8 cellular contexts compared by ENCODE assay signal in the genomic region with DNA sequence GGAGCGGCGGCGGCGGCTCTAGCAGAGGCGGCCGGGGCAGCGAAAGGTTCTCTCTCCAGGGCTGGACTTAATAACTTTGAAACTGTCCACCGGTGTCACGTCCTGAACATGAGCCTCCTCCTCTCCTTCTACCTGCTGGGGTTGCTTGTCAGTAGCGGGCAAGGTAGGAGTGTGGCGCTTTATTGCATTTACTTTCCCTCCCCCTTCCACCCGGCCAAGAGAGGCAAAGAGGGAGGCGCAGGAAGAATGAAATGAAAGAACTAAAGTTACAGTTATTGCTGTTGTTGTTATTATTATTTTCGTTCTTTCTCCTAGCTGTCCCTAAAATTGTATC. TPM values are rescaled to one million over a fixed set of nuclear protein-coding genes. Genes with fewer than 3 reads are reported as not detected.
DNase-seq lines count a peak whose midpoint lies in the region; ATAC-seq and TF ChIP-seq lines count a peak whose summit lies in the region.

No MANE protein-coding gene starts in this region.

- H4K20me1 ChIP-seq in neural cell (ENCODE audit: insufficient read depth): no peaks in the 10 kb centered on the region

- CTCF ChIA-PET in CD8-positive, alpha-beta T cell (lab: Charles Lee): interaction anchor here (1.5 kb wide), 1 partner anchor 16 kb away, joined by 5 read pairs; no protein-coding TSS in a partner anchor

- H3K4me1 ChIP-seq in CD8-positive, alpha-beta T cell (ENCODE audit: insufficient read depth, low read length): peaks cover 18% of the 10 kb centered on the region

- no peaks in the 10 kb centered on the region for H3F3A ChIP-seq in neural cell (ENCODE audit: insufficient read depth, low read length, poor library complexity, severe bottlenecking)

- ATAC-seq in CD8-positive, alpha-beta T cell: peak; percentile 10
- ATAC-seq in effector memory CD8-positive, alpha-beta T cell (replicated peaks): peak; percentile 29
- no peak for ATAC-seq in HG02970 (IDR thresholded peaks at IDR 0.05; ENCODE audit: low FRiP score, unreplicated experiment)
- no peak for ATAC-seq in HG02798 (IDR thresholded peaks at IDR 0.05; ENCODE audit: poor library complexity, unreplicated experiment)

- H3K4me3 ChIP-seq in CD8-positive, alpha-beta T cell (ENCODE audit: low read depth, low read length): peak overlapping the region; percentile 57
- H3K4me3 ChIP-seq in neural cell (ENCODE audit: low read length): peak overlapping the region; percentile 80

- no peaks in the 10 kb centered on the region for H3K9me3 Mint-ChIP-seq in CD8-positive, alpha-beta T cell
- H3K9me3 Mint-ChIP-seq in effector memory CD8-positive, alpha-beta T cell: peaks cover 0 to 3% of the 10 kb centered on the region in 2 donors

- POLR2A ChIA-PET in CD8-positive, alpha-beta T cell (lab: Charles Lee): no interaction called here

- intact Hi-C loops in CD8-positive, alpha-beta T cell (cut with DNase I, micrococcal nuclease): loop anchor here in 1 of 2 experiments (5.0 kb wide), 1 partner anchor 1789 kb away; no protein-coding TSS in a partner anchor

- no peaks in the 10 kb centered on the region for H3K9me3 ChIP-seq in CD8-positive, alpha-beta T cell (ENCODE audit: low read length)
- no peaks in the 10 kb centered on the region for H3K9me3 ChIP-seq in neural cell (ENCODE audit: low read length)

- peak overlapping the region; percentile 61 for H3K9ac ChIP-seq in neural cell (ENCODE audit: low read length)

- H2AFZ ChIP-seq in neural cell (ENCODE audit: low read depth, low read length): peak overlapping the region; percentile 41

- TF ChIP-seq RAD21 in neural cell (conservative IDR thresholded peaks at IDR 0.05): peak; percentile 52

- peaks cover 2% of the 10 kb centered on the region for H3K27me3 ChIP-seq in CD8-positive, alpha-beta T cell (ENCODE audit: insufficient read depth, low read length)
- no peaks in the 10 kb centered on the region for H3K27me3 ChIP-seq in neural cell (ENCODE audit: insufficient read depth, low read depth, low read length)

- H3K27ac Mint-ChIP-seq in CD8-positive, alpha-beta T cell: no peak overlapping the region
- H3K27ac Mint-ChIP-seq in effector memory CD8-positive, alpha-beta T cell: no peak overlapping the region

- no peaks in the 10 kb centered on the region for H3K9me2 ChIP-seq in neural cell (ENCODE audit: insufficient read depth, low read length)

- H3K27ac ChIP-seq in CD8-positive, alpha-beta T cell (ENCODE audit: low read depth, low read length): no peak overlapping the region
- H3K27ac ChIP-seq in neural cell (ENCODE audit: low read length): no peak overlapping the region

- TF ChIP-seq CTCF in CD8-positive, alpha-beta T cell (IDR thresholded peaks at IDR 0.05): no peak
- TF ChIP-seq CTCF in neural cell (IDR thresholded peaks at IDR 0.05; ENCODE audit: poor library complexity, severe bottlenecking): peak; percentile 25

- no peaks in the 10 kb centered on the region for H3K36me3 Mint-ChIP-seq in CD8-positive, alpha-beta T cell
- no peaks in the 10 kb centered on the region for H3K36me3 Mint-ChIP-seq in effector memory CD8-positive, alpha-beta T cell (ENCODE audit: insufficient read depth)

- DNase-seq in CD8-positive, alpha-beta T cell: peak in 1 of 7 experiments; percentile 14
- DNase-seq in HS-5 (ENCODE audit: low read depth) (peak; percentile 11), HT-29 (ENCODE audit: low spot score) (no peak), islet precursor cell (no peak)
- no peak for DNase-seq in effector memory CD8-positive, alpha-beta T cell

- peaks cover 13% of the 10 kb centered on the region for H3K4me1 Mint-ChIP-seq in CD8-positive, alpha-beta T cell (ENCODE audit: low read depth)
- peaks cover 0 to 2% of the 10 kb centered on the region in 2 donors for H3K4me1 Mint-ChIP-seq in effector memory CD8-positive, alpha-beta T cell (ENCODE audit: low read depth in 2 of 2)

- H3K79me2 ChIP-seq in neural cell (replicated peaks; ENCODE audit: insufficient read depth, low read length): no peaks in the 10 kb centered on the region

- no peaks in the 10 kb centered on the region for H3K36me3 ChIP-seq in CD8-positive, alpha-beta T cell (ENCODE audit: insufficient read depth, low read length)
- no peaks in the 10 kb centered on the region for H3K36me3 ChIP-seq in neural cell (ENCODE audit: insufficient read depth, low read length)

- peaks cover 25% of the 10 kb centered on the region for H3K27me3 Mint-ChIP-seq in CD8-positive, alpha-beta T cell (ENCODE audit: low read depth)
- no peaks in the 10 kb centered on the region for H3K27me3 Mint-ChIP-seq in effector memory CD8-positive, alpha-beta T cell

- H3K4me3 Mint-ChIP-seq in CD8-positive, alpha-beta T cell: peak overlapping the region; percentile 79
- H3K4me3 Mint-ChIP-seq in effector memory CD8-positive, alpha-beta T cell: peak overlapping the region; percentile 20 to 42

- H3K4me2 ChIP-seq in neural cell (ENCODE audit: low read length): peak overlapping the region; percentile 90

- TF ChIP-seq EP300 in neural cell (conservative IDR thresholded peaks at IDR 0.05; ENCODE audit: poor library complexity, severe bottlenecking): no peak

TF ChIP-seq in neural cell, 6 proteins besides CTCF, POLR2A, EP300 and RAD21:
- no peak for TF ChIP-seq TAF1 (IDR thresholded peaks at IDR 0.05; ENCODE audit: low read depth)
- TF ChIP-seq SMC3 (conservative IDR thresholded peaks at IDR 0.05; ENCODE audit: poor library complexity): peak; percentile 43

RNA-seq across cellular contexts. Expression of gene NCAM2, which starts 0.2 kb away (rescaled TPM):
- not detected for total RNA-seq in CD8-positive, alpha-beta T cell
- polyA plus RNA-seq in neural cell: 7.9 and 9.8 TPM in 2 replicates
- 39.7 and 40.1 TPM in 2 replicates for polyA minus RNA-seq in neural cell
- total RNA-seq in HT-29 (2014; rRNA removed; shearing (Covaris generic)): not detected in 2 replicates

Comparison
In these comparisons a context has a peak if more than half of its experiments do, and no peak if none do; other contexts are left out.
1. ATAC-seq: peak in CD8-positive, alpha-beta T cell (single experiment) and effector memory CD8-positive, alpha-beta T cell (single experiment); none in HG02970 (single experiment) and HG02798 (single experiment).